8 cellular contexts compared by ENCODE assay signal in genomic region chr3:134364936-134365765, GRCh38. TPM values are rescaled to one million over a fixed set of nuclear protein-coding genes. Genes with fewer than 3 reads are reported as not detected.
DNase-seq lines count a peak whose midpoint lies in the region; ATAC-seq and TF ChIP-seq lines count a peak whose summit lies in the region.

No MANE protein-coding gene starts in this region.

- ATAC-seq in HG03280 (IDR thresholded peaks at IDR 0.05; ENCODE audit: unreplicated experiment) (no peak), sciatic nerve (no peak)

- H3K4me1 ChIP-seq in skeletal muscle satellite cell (ENCODE audit: control insufficient read depth, insufficient read depth, low read length): peaks cover 97% of the 10 kb centered on the region

- H3K4me3 ChIP-seq in H7 (ENCODE audit: insufficient read depth, low read depth, low read length) (no peak overlapping the region), fibroblast of mammary gland (ENCODE audit: control insufficient read depth, low read depth, low read length) (no peak overlapping the region), skeletal muscle satellite cell (ENCODE audit: low read length) (no peak overlapping the region)

- intact Hi-C loops in sciatic nerve (cut with DNase I): no loop called here

- H3K36me3 ChIP-seq in H7 (replicated peaks; ENCODE audit: control insufficient read depth, insufficient read depth, low read length) (peaks cover 66% of the 10 kb centered on the region), skeletal muscle satellite cell (ENCODE audit: insufficient read depth, low read length) (peaks cover 96% of the 10 kb centered on the region)

- H3K27ac ChIP-seq in RWPE1: peak overlapping the region; percentile 97

- peak overlapping the region; percentile 29 for H3K4me2 ChIP-seq in skeletal muscle satellite cell (ENCODE audit: low read length)

- H3K9ac ChIP-seq in skeletal muscle satellite cell (ENCODE audit: low read depth, low read length): peak overlapping the region; percentile 71

- H3K27me3 ChIP-seq in H7 (ENCODE audit: control insufficient read depth, insufficient read depth, low read length) (no peaks in the 10 kb centered on the region), skeletal muscle satellite cell (ENCODE audit: control insufficient read depth, insufficient read depth, low read length) (no peaks in the 10 kb centered on the region)

- CTCF ChIA-PET in RWPE1 (lab: Yijun Ruan, JAX): interaction anchor here (0.6 to 2.6 kb wide), 2 partner anchors 108 to 242 kb away, joined by 4 to 11 read pairs; no protein-coding TSS in a partner anchor

- no peaks in the 10 kb centered on the region for H3K9me3 ChIP-seq in skeletal muscle satellite cell (replicated peaks; ENCODE audit: low read length)

- DNase-seq in H7 (peak; percentile 64), RWPE1 (ENCODE audit: low spot score) (no peak), fibroblast of mammary gland (ENCODE audit: low read depth) (peak; percentile 54), cortex of kidney (lab: John Stamatoyannopoulos, UW) (no peak), CD1c-positive myeloid dendritic cell (ENCODE audit: extremely low spot score) (no peak), sciatic nerve (ENCODE audit: low spot score) (no peak)

- TF ChIP-seq CTCF in RWPE1 (conservative IDR thresholded peaks at IDR 0.05; ENCODE audit: low read depth) (no peak), fibroblast of mammary gland (conservative IDR thresholded peaks at IDR 0.05; ENCODE audit: control insufficient read depth, insufficient read depth, low read depth, low read length) (no peak)

- POLR2A ChIA-PET in RWPE1 (lab: Yijun Ruan, JAX; ENCODE audit: low non-redundant PET): interaction anchor here (0.5 to 2.1 kb wide), 5 partner anchors 9 to 118 kb away, joined by 4 to 15 read pairs (median 7); partner anchors contain the start of gene AMOTL2

RNA-seq across cellular contexts. Expression of gene AMOTL2, which starts 9.1 kb away (rescaled TPM):
- 46.0 and 54.5 TPM in 2 replicates for total RNA-seq in H7 (2014; rRNA removed; shearing (Covaris generic))
- total RNA-seq in skeletal muscle satellite cell (2012; rRNA removed): 40.8 and 77.5 TPM in 2 replicates
- total RNA-seq in sciatic nerve: 158 TPM

Comparison
In these comparisons a context has a peak if more than half of its experiments do, and no peak if none do; other contexts are left out.
1. DNase-seq: peak in H7 (single experiment) and fibroblast of mammary gland (single experiment); none in RWPE1 (single experiment), cortex of kidney (single experiment), CD1c-positive myeloid dendritic cell (single experiment) and sciatic nerve (single experiment).